In the genomic region with DNA sequence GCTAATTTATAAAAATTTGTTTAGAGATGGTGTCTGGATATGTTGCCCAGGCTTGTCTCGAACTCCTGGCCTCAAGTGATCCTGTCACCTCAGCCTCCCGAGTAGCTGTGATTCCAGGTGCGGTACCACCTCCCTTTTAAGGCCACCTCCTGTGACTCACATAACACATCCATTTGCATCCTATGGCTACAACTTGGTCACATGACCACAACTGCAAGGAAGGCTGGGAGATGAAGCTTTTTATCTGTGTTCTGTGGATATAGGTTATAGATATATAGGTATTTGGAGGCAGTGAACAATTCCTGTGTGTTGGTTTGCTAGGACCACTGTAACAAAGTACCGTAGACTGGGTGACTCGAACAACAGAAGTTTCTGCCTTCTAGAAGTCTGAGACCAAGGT, we compare ENCODE assay signal across 31 cellular contexts. TPM values are rescaled to one million over a fixed set of nuclear protein-coding genes. Genes with fewer than 3 reads are reported as not detected.
"Had no signal": no experiment of that assay in that cellular context is flagged by ENCODE, and none has a peak within 500 bp of the region (broad histone marks: within the 10 kb centered on the region; RNA-seq: fewer than 3 reads in every experiment).

No MANE protein-coding gene starts in this region.

- H3K4me3 ChIP-seq: ascending aorta, cardiac muscle cell had no signal

- H3K27me3 ChIP-seq: ascending aorta, cardiac muscle cell had no signal

- FAIRE-seq: bronchial epithelial cell, TTC549 had no signal

- DNase-seq: activated CD4-positive, alpha-beta memory T cell treated with anti-CD3 and anti-CD28 coated beads, Interleukin-2, amount 10 ng/mL, durations not matched to agents 7 days and 5 days; activated CD4-positive, alpha-beta T cell treated with anti-CD3 and anti-CD28 coated beads for 1 hour; activated CD4-positive, alpha-beta T cell treated with anti-CD3 and anti-CD28 coated beads for 36 hours; activated CD4-positive, alpha-beta T cell treated with anti-CD3 and anti-CD28 coated beads for 48 hours; activated CD4-positive, alpha-beta T cell treated with anti-CD3 and anti-CD28 coated beads, Interleukin-2, amount 10 ng/mL, durations not matched to agents 7 days and 5 days; activated CD4-positive, alpha-beta T cell treated with anti-CD3 and anti-CD28 coated beads, Interleukin-2, amount 50 U/mL, for 48 hours; activated CD4-positive, CD25-positive, alpha-beta regulatory T cell; activated CD8-positive, alpha-beta memory T cell treated with anti-CD3 and anti-CD28 coated beads for 24 hours; activated CD8-positive, alpha-beta memory T cell treated with anti-CD3 and anti-CD28 coated beads, Interleukin-2, amount 50 U/mL, for 48 hours; activated CD8-positive, alpha-beta T cell treated with anti-CD3 and anti-CD28 coated beads, Interleukin-2, amount 10 ng/mL, durations not matched to agents 7 days and 5 days; activated effector memory CD4-positive, alpha-beta T cell treated with Interleukin-2 at 50 U/mL for 16 hours; activated gamma-delta T cell; activated naive CD4-positive, alpha-beta T cell treated with anti-CD3 and anti-CD28 coated beads, Interleukin-2, amount 10 ng/mL, durations not matched to agents 7 days and 5 days; activated naive CD4-positive, alpha-beta T cell treated with Interleukin-2 at 50 U/mL for 16 hours; activated naive CD8-positive, alpha-beta T cell treated with anti-CD3 and anti-CD28 coated beads, Interleukin-2, amount 10 ng/mL, durations not matched to agents 7 days and 5 days; activated naive CD8-positive, alpha-beta T cell treated with anti-CD3 and anti-CD28 coated beads, Interleukin-2, amount 50 U/mL, for 24 hours; activated T-cell treated with anti-CD3 and anti-CD28 coated beads, Interleukin-2, amount 50 U/mL, for 24 hours; amygdala; anterior cingulate cortex; caudate nucleus; cerebellar nuclear complex; T-helper 2 cell; T-helper 9 cell had no signal

- ATAC-seq: activated CD4-positive, alpha-beta T cell treated with anti-CD3 and anti-CD28 coated beads for 36 hours; activated CD4-positive, CD25-positive, alpha-beta regulatory T cell treated with anti-CD3 and anti-CD28 coated beads, Interleukin-2, amount 50 U/mL, for 24 hours; activated CD8-positive, alpha-beta memory T cell treated with anti-CD3 and anti-CD28 coated beads, Interleukin-2, amount 10 ng/mL, durations not matched to agents 7 days and 5 days; activated CD8-positive, alpha-beta T cell treated with anti-CD3 and anti-CD28 coated beads, Interleukin-2, amount 10 ng/mL, durations not matched to agents 7 days and 5 days; activated naive CD8-positive, alpha-beta T cell treated with anti-CD3 and anti-CD28 coated beads, Interleukin-2, amount 50 U/mL, for 24 hours had no signal

- H3K9me3 ChIP-seq: ascending aorta had no signal

- H3K27ac ChIP-seq: ascending aorta, cardiac muscle cell had no signal

RNA-seq across cellular contexts. Expression of a gene that starts 24.6 kb away (rescaled TPM):
- total RNA-seq: activated CD4-positive, alpha-beta memory T cell treated with anti-CD3 and anti-CD28 coated beads, Interleukin-2, amount 10 ng/mL, durations not matched to agents 7 days and 5 days; activated CD4-positive, alpha-beta T cell treated with anti-CD3 and anti-CD28 coated beads for 36 hours; activated CD4-positive, alpha-beta T cell treated with anti-CD3 and anti-CD28 coated beads, Interleukin-2, amount 10 ng/mL, durations not matched to agents 7 days and 5 days; activated CD8-positive, alpha-beta memory T cell treated with anti-CD3 and anti-CD28 coated beads, Interleukin-2, amount 10 ng/mL, durations not matched to agents 7 days and 5 days; activated CD8-positive, alpha-beta T cell treated with anti-CD3 and anti-CD28 coated beads, Interleukin-2, amount 10 ng/mL, durations not matched to agents 7 days and 5 days; activated naive CD8-positive, alpha-beta T cell treated with anti-CD3 and anti-CD28 coated beads, Interleukin-2, amount 10 ng/mL, durations not matched to agents 7 days and 5 days; activated T-helper 2 cell treated with anti-CD3 and anti-CD28 coated beads, Interferon-gamma antibody, Interleukin-2, Interleukin-4, amounts not matched to agents 10 μg/mL and 5 μg/mL and 100 μg/mL, durations not matched to agents 14 hours and 24 hours and 36 hours; chondrocyte had no signal

RNA-seq across cellular contexts. Expression of a gene that starts 52.5 kb away (rescaled TPM):
- total RNA-seq: activated CD4-positive, alpha-beta memory T cell treated with anti-CD3 and anti-CD28 coated beads, Interleukin-2, amount 10 ng/mL, durations not matched to agents 7 days and 5 days; activated CD4-positive, alpha-beta T cell treated with anti-CD3 and anti-CD28 coated beads for 36 hours; activated CD4-positive, alpha-beta T cell treated with anti-CD3 and anti-CD28 coated beads, Interleukin-2, amount 10 ng/mL, durations not matched to agents 7 days and 5 days; activated CD8-positive, alpha-beta memory T cell treated with anti-CD3 and anti-CD28 coated beads, Interleukin-2, amount 10 ng/mL, durations not matched to agents 7 days and 5 days; activated CD8-positive, alpha-beta T cell treated with anti-CD3 and anti-CD28 coated beads, Interleukin-2, amount 10 ng/mL, durations not matched to agents 7 days and 5 days; activated naive CD8-positive, alpha-beta T cell treated with anti-CD3 and anti-CD28 coated beads, Interleukin-2, amount 10 ng/mL, durations not matched to agents 7 days and 5 days; activated T-helper 2 cell treated with anti-CD3 and anti-CD28 coated beads, Interferon-gamma antibody, Interleukin-2, Interleukin-4, amounts not matched to agents 10 μg/mL and 5 μg/mL and 100 μg/mL, durations not matched to agents 14 hours and 24 hours and 36 hours; bronchial epithelial cell; cardiac muscle cell; chondrocyte had no signal
- polyA plus RNA-seq: cardiac muscle cell had no signal

RNA-seq across cellular contexts. Expression of a gene that starts 52.5 kb away (rescaled TPM):
- total RNA-seq: activated CD4-positive, alpha-beta memory T cell treated with anti-CD3 and anti-CD28 coated beads, Interleukin-2, amount 10 ng/mL, durations not matched to agents 7 days and 5 days; activated CD4-positive, alpha-beta T cell treated with anti-CD3 and anti-CD28 coated beads for 36 hours; activated CD4-positive, alpha-beta T cell treated with anti-CD3 and anti-CD28 coated beads, Interleukin-2, amount 10 ng/mL, durations not matched to agents 7 days and 5 days; activated CD8-positive, alpha-beta T cell treated with anti-CD3 and anti-CD28 coated beads, Interleukin-2, amount 10 ng/mL, durations not matched to agents 7 days and 5 days; activated T-helper 2 cell treated with anti-CD3 and anti-CD28 coated beads, Interferon-gamma antibody, Interleukin-2, Interleukin-4, amounts not matched to agents 10 μg/mL and 5 μg/mL and 100 μg/mL, durations not matched to agents 14 hours and 24 hours and 36 hours; bronchial epithelial cell; cardiac muscle cell; chondrocyte had no signal
- polyA plus RNA-seq: cardiac muscle cell had no signal
